In the genomic region with DNA sequence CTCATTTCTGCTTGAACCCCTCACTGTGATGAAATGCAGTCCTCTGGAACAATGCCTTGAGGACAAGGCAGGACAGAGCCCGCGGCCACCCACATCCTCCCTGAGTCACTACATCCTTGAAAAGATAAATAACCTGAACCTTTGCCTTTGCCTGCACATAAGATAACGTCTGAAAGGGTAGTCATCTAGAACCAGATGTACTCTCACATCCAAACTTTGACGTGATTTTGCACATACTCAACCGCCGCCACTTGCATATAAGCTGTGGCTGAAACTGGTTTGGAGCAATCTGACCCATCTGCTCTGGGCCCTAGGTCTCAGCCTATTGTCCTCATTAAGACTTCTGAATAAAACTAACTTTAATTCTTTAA, we compare ENCODE assay signal across 11 cellular contexts.
DNase-seq lines count a peak whose midpoint lies in the region; ATAC-seq, FAIRE-seq and TF ChIP-seq lines count a peak whose summit lies in the region.
"Had no signal": no experiment of that assay in that cellular context is flagged by ENCODE, and none has a peak within 500 bp of the region (broad histone marks: within the 10 kb centered on the region; RNA-seq: fewer than 3 reads in every experiment).

No MANE protein-coding gene starts in this region.

- no TSS peak for BruUV-seq in GM12878 (replicated peaks; lab: Mats Ljungman, UMichigan)

- TF ChIP-seq RAD21 in GM12878 (IDR thresholded peaks at IDR 0.05; ENCODE audit: insufficient read depth, low read depth, low read length) = no peak

- 8% methylated on average over 6 of the region's 6 CpGs for WGBS in GM12878 (ENCODE audit: insufficient coverage, insufficient replicate concordance, low lambda C conversion rate, missing lambda C conversion rate)

- no peaks in the 10 kb centered on the region for H4K20me1 ChIP-seq in GM12878 (ENCODE audit: control insufficient read depth, insufficient read depth)

- CTCF ChIA-PET in GM12878 (lab: Yijun Ruan, JAX) = interaction anchor here (0.7 to 1.7 kb wide), 2 partner anchors 15 to 16 kb away, joined by 3 to 5 read pairs; no protein-coding TSS in a partner anchor
- CTCF ChIA-PET in activated naive CD4-positive, alpha-beta T cell treated with anti-CD3 and anti-CD28 coated beads for 36 hours (lab: Charles Lee) = no interaction called here

- FAIRE-seq in GM12878 (lab: Jason Lieb, UNC) = no peak

- in situ Hi-C loops in GM12878 (cut with MboI) = no loop called here

- no peak overlapping the region for H3K27ac ChIP-seq in GM12878 (ENCODE audit: control insufficient read depth, insufficient read depth)
- H3K27ac ChIP-seq: VCaP had no signal

- H3K27me3 Mint-ChIP-seq in natural killer cell treated with Interleukin-12 subunit alpha and Interleukin-12 subunit beta and Interleukin-15 and Interleukin-18, amount 100 ng/mL, for 72 hours = no peaks in the 10 kb centered on the region
- H3K27me3 Mint-ChIP-seq in natural killer cell (ENCODE audit: low read depth in 2 of 2) (peaks cover 6 to 7% of the 10 kb centered on the region in 2 donors), type B pancreatic cell (peaks cover 4% of the 10 kb centered on the region)
- no peaks in the 10 kb centered on the region for H3K27me3 Mint-ChIP-seq in activated naive CD4-positive, alpha-beta T cell treated with anti-CD3 and anti-CD28 coated beads for 36 hours (ENCODE audit: low read depth)

- RAD21 ChIA-PET in GM12878 (lab: Charles Lee; ENCODE audit: unreplicated experiment) = no interaction called here

- no peak overlapping the region for H3K9ac ChIP-seq in GM12878 (ENCODE audit: control insufficient read depth, insufficient read depth, low read length)

- no peaks in the 10 kb centered on the region for H3K36me3 Mint-ChIP-seq in natural killer cell treated with Interleukin-12 subunit alpha and Interleukin-12 subunit beta and Interleukin-15 and Interleukin-18, amount 100 ng/mL, for 72 hours
- H3K36me3 Mint-ChIP-seq in natural killer cell (no peaks in the 10 kb centered on the region), type B pancreatic cell (no peaks in the 10 kb centered on the region)
- H3K36me3 Mint-ChIP-seq in activated naive CD4-positive, alpha-beta T cell treated with anti-CD3 and anti-CD28 coated beads for 36 hours (ENCODE audit: low read depth) = no peaks in the 10 kb centered on the region

- H3K4me2 ChIP-seq in GM12878 (ENCODE audit: control insufficient read depth, insufficient read depth) = no peak overlapping the region

- H3K79me2 ChIP-seq in GM12878 (ENCODE audit: control insufficient read depth, insufficient read depth, low read length) = no peaks in the 10 kb centered on the region

- SMC1A ChIA-PET in GM12878 (lab: Charles Lee; ENCODE audit: uncharacterized antibody, unreplicated experiment) = no interaction called here

- TF ChIP-seq EP300 in GM12878 (IDR thresholded peaks at IDR 0.05; ENCODE audit: borderline replicate concordance in 1 of 2, control insufficient read depth in 1 of 2, low read depth in 2 of 2, low read length in 2 of 2) = no peak

- H3K4me1 ChIP-seq in GM12878 (ENCODE audit: control insufficient read depth, insufficient read depth, low read length) = peaks cover 3% of the 10 kb centered on the region

- H3K4me1 Mint-ChIP-seq in natural killer cell treated with Interleukin-12 subunit alpha and Interleukin-12 subunit beta and Interleukin-15 and Interleukin-18, amount 100 ng/mL, for 72 hours (ENCODE audit: low read depth in 2 of 2) = peaks cover 0 to 7% of the 10 kb centered on the region in 2 donors
- H3K4me1 Mint-ChIP-seq in natural killer cell = no peaks in the 10 kb centered on the region
- peaks cover 4% of the 10 kb centered on the region for H3K4me1 Mint-ChIP-seq in type B pancreatic cell (ENCODE audit: unreplicated experiment)
- H3K4me1 Mint-ChIP-seq in activated naive CD4-positive, alpha-beta T cell treated with anti-CD3 and anti-CD28 coated beads for 36 hours (ENCODE audit: low read depth) = no peaks in the 10 kb centered on the region

- DNase-seq in natural killer cell treated with Interleukin-12 subunit alpha and Interleukin-12 subunit beta and Interleukin-15 and Interleukin-18, amount 100 ng/mL, for 72 hours (ENCODE audit: low spot score) = no peak
- no peak for DNase-seq in natural killer cell
- no peak for DNase-seq in GM12878 (ENCODE audit: low read depth, low spot score)
- no peak for DNase-seq in type B pancreatic cell (ENCODE audit: extremely low spot score, unreplicated experiment)
- DNase-seq in DMS79 treated with DMSO at 0.1 percent for 48 hours (lab: John Stamatoyannopoulos, UW) = no peak
- no peak for DNase-seq in activated naive CD4-positive, alpha-beta T cell treated with anti-CD3 and anti-CD28 coated beads for 36 hours
- DNase-seq in NCI-H128 (lab: John Stamatoyannopoulos, UW; ENCODE audit: unreplicated experiment) = no peak
- DNase-seq: Calu3; stimulated activated CD4-positive, alpha-beta T cell treated with anti-CD3 and anti-CD28 coated beads, Interleukin-12 subunit alpha, Interleukin-12 subunit beta, amount 100 ng/mL, for 4 hours had no signal

- no peak overlapping the region for H3K4me3 ChIP-seq in GM12878

- no peaks in the 10 kb centered on the region for H3K9me3 Mint-ChIP-seq in natural killer cell treated with Interleukin-12 subunit alpha and Interleukin-12 subunit beta and Interleukin-15 and Interleukin-18, amount 100 ng/mL, for 72 hours
- H3K9me3 Mint-ChIP-seq in natural killer cell (no peaks in the 10 kb centered on the region), type B pancreatic cell (no peaks in the 10 kb centered on the region)
- H3K9me3 Mint-ChIP-seq in activated naive CD4-positive, alpha-beta T cell treated with anti-CD3 and anti-CD28 coated beads for 36 hours = peaks cover 2% of the 10 kb centered on the region

- intact Hi-C loops in natural killer cell (cut with micrococcal nuclease) (no loop called here), GM12878 (cut with micrococcal nuclease; ENCODE audit: unreplicated experiment) (loop anchor here (5.0 kb wide), 1 partner anchor 444 kb away; a partner anchor contains a TSS)
- intact Hi-C loops in activated naive CD4-positive, alpha-beta T cell treated with anti-CD3 and anti-CD28 coated beads for 36 hours (cut with micrococcal nuclease) = no loop called here

- H3K27ac Mint-ChIP-seq in natural killer cell treated with Interleukin-12 subunit alpha and Interleukin-12 subunit beta and Interleukin-15 and Interleukin-18, amount 100 ng/mL, for 72 hours = no peak overlapping the region
- no peak overlapping the region for H3K27ac Mint-ChIP-seq in natural killer cell
- H3K27ac Mint-ChIP-seq in type B pancreatic cell = peak overlapping the region; percentile 30
- H3K27ac Mint-ChIP-seq in activated naive CD4-positive, alpha-beta T cell treated with anti-CD3 and anti-CD28 coated beads for 36 hours = no peak overlapping the region

- H3K36me3 ChIP-seq in GM12878 (ENCODE audit: control insufficient read depth in 2 of 2, insufficient read depth in 2 of 2, low read length in 1 of 2) = no peaks in the 10 kb centered on the region

- no peaks in the 10 kb centered on the region for H3K27me3 ChIP-seq in GM12878 (replicated peaks in 1 of 2; ENCODE audit: control insufficient read depth in 2 of 2, insufficient read depth in 2 of 2, low read length in 1 of 2)

- no peak overlapping the region for H2AFZ ChIP-seq in GM12878 (ENCODE audit: control insufficient read depth, low read depth, low read length)

- TF ChIP-seq CTCF in natural killer cell (IDR thresholded peaks at IDR 0.05) = no peak
- no peak for TF ChIP-seq CTCF in GM12878 (IDR thresholded peaks at IDR 0.05 in 2 of 3, conservative IDR thresholded peaks at IDR 0.05 in 1 of 3; ENCODE audit: control insufficient read depth in 2 of 3, extremely low read depth in 1 of 3, insufficient read depth in 1 of 3, low read depth in 3 of 3, low read length in 3 of 3)
- TF ChIP-seq CTCF in type B pancreatic cell (conservative IDR thresholded peaks at IDR 0.05) = no peak

- ATAC-seq in natural killer cell treated with Interleukin-12 subunit alpha and Interleukin-12 subunit beta and Interleukin-15 and Interleukin-18, amount 100 ng/mL, for 72 hours = peak; percentile 55 to 72
- ATAC-seq in natural killer cell (no peak), HG03565 (IDR thresholded peaks at IDR 0.05; ENCODE audit: unreplicated experiment) (peak; percentile 89), GM12878 (peak; percentile 84)

- TF ChIP-seq POLR2A in GM12878 (IDR thresholded peaks at IDR 0.05; ENCODE audit: low read depth, low read length) = no peak

- no peak overlapping the region for H3K4me3 Mint-ChIP-seq in natural killer cell treated with Interleukin-12 subunit alpha and Interleukin-12 subunit beta and Interleukin-15 and Interleukin-18, amount 100 ng/mL, for 72 hours
- no peak overlapping the region for H3K4me3 Mint-ChIP-seq in natural killer cell
- no peak overlapping the region for H3K4me3 Mint-ChIP-seq in type B pancreatic cell
- no peak overlapping the region for H3K4me3 Mint-ChIP-seq in activated naive CD4-positive, alpha-beta T cell treated with anti-CD3 and anti-CD28 coated beads for 36 hours

- H3K9me3 ChIP-seq in GM12878 (replicated peaks; ENCODE audit: control insufficient read depth, insufficient read depth, low read length) = no peaks in the 10 kb centered on the region

- POLR2A ChIA-PET in GM12878 (lab: Charles Lee) = no interaction called here

TF ChIP-seq in GM12878, 131 proteins besides CTCF, POLR2A, EP300 and RAD21 (continues in another document):
- TF ChIP-seq RUNX3 (IDR thresholded peaks at IDR 0.05; ENCODE audit: low read length) = peak; percentile 86
- TF ChIP-seq ATF7 (IDR thresholded peaks at IDR 0.05; ENCODE audit: low read depth) = no peak
- TF ChIP-seq MTA3 (IDR thresholded peaks at IDR 0.05; ENCODE audit: borderline replicate concordance, low read length) = no peak
- TF ChIP-seq NFYA (IDR thresholded peaks at IDR 0.05; ENCODE audit: borderline replicate concordance, low read depth, low read length) = no peak

Comparison
In these comparisons a context has a peak if more than half of its experiments do, and no peak if none do; other contexts are left out.
1. ATAC-seq: peak in natural killer cell treated with Interleukin-12 subunit alpha and Interleukin-12 subunit beta and Interleukin-15 and Interleukin-18, amount 100 ng/mL, for 72 hours (2 of 2), HG03565 (single experiment) and GM12878 (single experiment); none in natural killer cell (0 of 3).